ENCODE assay signal across 16 cellular contexts in genomic region chr17:43356450-43356849, GRCh38.
"Had no signal": no experiment of that assay in that cellular context is flagged by ENCODE, and none has a peak within 500 bp of the region (broad histone marks: within the 10 kb centered on the region; RNA-seq: fewer than 3 reads in every experiment).

No MANE protein-coding gene starts in this region.

- H3K9me3 ChIP-seq: suprapubic skin had no signal

- DNase-seq: activated CD4-positive, alpha-beta T cell treated with anti-CD3 and anti-CD28 coated beads, Interleukin-2, amount 50 U/mL, for 1 hour; activated CD8-positive, alpha-beta memory T cell treated with anti-CD3 and anti-CD28 coated beads for 24 hours; activated gamma-delta T cell treated with Interleukin-2 at 50 U/mL for 16 hours; cortex of kidney; effector CD8-positive, alpha-beta T cell; foreskin melanocyte; head of caudate nucleus; immature natural killer cell; retina had no signal

- H3K27ac ChIP-seq: suprapubic skin had no signal

- H3K4me3 ChIP-seq: smooth muscle cell, suprapubic skin had no signal

- H3K36me3 ChIP-seq: suprapubic skin had no signal

- H3K27me3 ChIP-seq: suprapubic skin had no signal

- H3K4me3 Mint-ChIP-seq: activated naive CD8-positive, alpha-beta T cell; central memory CD8-positive, alpha-beta T cell; stimulated activated naive CD8-positive, alpha-beta T cell treated with anti-CD3 and anti-CD28 coated beads, Interleukin-15, Interleukin-2, amounts not matched to agents 100 ng/mL and 50 ng/mL, for 24 hours had no signal

- H3K4me2 ChIP-seq: smooth muscle cell had no signal

- H3K27ac Mint-ChIP-seq: activated naive CD8-positive, alpha-beta T cell; stimulated activated naive CD8-positive, alpha-beta T cell treated with anti-CD3 and anti-CD28 coated beads, Interleukin-15, Interleukin-2, amounts not matched to agents 100 ng/mL and 50 ng/mL, for 24 hours had no signal

- ATAC-seq: activated CD4-positive, CD25-positive, alpha-beta regulatory T cell treated with anti-CD3 and anti-CD28 coated beads, Interleukin-2, amount 50 U/mL, for 24 hours had no signal

- H3K27me3 Mint-ChIP-seq: activated naive CD8-positive, alpha-beta T cell; stimulated activated naive CD8-positive, alpha-beta T cell treated with anti-CD3 and anti-CD28 coated beads, Interleukin-15, Interleukin-2, amounts not matched to agents 100 ng/mL and 50 ng/mL, for 24 hours had no signal

- FAIRE-seq: endothelial cell of umbilical vein had no signal
